ENCODE assay signal across 8 cellular contexts in the genomic region with DNA sequence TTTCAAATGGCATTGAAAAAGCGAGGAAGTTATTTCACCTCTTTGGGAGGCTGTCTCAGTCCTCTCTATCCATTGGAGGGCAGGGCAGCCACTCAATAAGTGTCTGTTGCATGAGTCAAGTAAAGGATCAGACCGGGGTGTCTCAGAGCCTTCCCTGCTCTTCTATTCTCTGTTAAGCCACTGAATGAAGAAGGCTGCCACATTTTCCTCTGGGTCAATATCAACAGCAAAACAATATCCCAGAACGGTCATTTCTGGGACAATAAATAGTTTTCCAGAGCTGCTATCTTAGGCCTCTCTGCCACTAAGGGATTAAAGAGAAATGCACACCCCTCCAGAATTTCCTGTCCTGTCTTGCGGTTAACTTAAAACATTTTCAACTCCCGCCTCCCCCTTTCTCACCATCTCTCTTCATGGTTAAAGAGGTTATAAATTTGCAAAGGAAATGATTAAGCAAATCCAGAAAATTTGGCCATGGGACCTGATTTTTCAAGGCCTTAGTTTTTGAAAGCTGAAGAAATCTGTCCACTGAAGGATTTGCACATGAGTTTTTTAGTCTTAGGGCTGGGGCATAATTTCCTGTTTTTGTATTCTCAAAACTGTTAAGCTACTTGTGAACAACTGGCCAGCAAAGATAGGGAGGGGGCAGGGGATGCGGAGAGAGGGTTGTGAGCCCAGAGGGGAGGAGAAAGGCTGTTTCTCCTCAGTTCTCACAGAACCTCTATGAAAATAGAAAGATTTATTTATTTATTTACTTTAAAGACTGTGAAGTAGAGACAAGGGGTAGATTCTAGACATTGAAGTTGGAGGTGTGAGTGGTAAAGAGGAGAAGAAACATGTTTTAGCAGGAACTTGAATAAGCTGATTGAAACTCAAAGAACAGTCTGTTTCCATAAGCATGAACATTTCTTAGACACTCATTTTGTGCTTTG.
DNase-seq lines count a peak whose midpoint lies in the region; ATAC-seq and TF ChIP-seq lines count a peak whose summit lies in the region.

No MANE protein-coding gene starts in this region.

- no peaks in the 10 kb centered on the region for H3K36me3 ChIP-seq in neural progenitor cell

- H3K9ac ChIP-seq in neural progenitor cell, result no peak overlapping the region

- TF ChIP-seq CTCF in GM12864 (IDR thresholded peaks at IDR 0.05; ENCODE audit: low read depth, low read length, missing control alignments) (no peak), endothelial cell (IDR thresholded peaks at IDR 0.05; ENCODE audit: unreplicated experiment) (no peak), neural progenitor cell (IDR thresholded peaks at IDR 0.05) (no peak)

- peak overlapping the region; percentile 13 for H3K4me3 Mint-ChIP-seq in endothelial cell (ENCODE audit: unreplicated experiment)
- no peak overlapping the region for H3K4me3 Mint-ChIP-seq in neural progenitor cell

- DNase-seq in GM12864 (ENCODE audit: low read depth) (peak; percentile 71), RPMI8226 (peak; percentile 40), endothelial cell (ENCODE audit: low spot score) (peak; percentile 44), neural progenitor cell (ENCODE audit: low spot score) (no peak), NCI-H1417 (lab: John Stamatoyannopoulos, UW) (no peak), NCI-H345 (lab: John Stamatoyannopoulos, UW) (no peak)

- H3K27ac Mint-ChIP-seq in endothelial cell (ENCODE audit: unreplicated experiment) (peak overlapping the region; percentile 98), neural progenitor cell (peak overlapping the region; percentile 65)

- H3K27me3 Mint-ChIP-seq in endothelial cell (ENCODE audit: unreplicated experiment) (peaks cover 1% of the 10 kb centered on the region), neural progenitor cell (ENCODE audit: insufficient read depth, low read depth) (no peaks in the 10 kb centered on the region)

- peaks cover 10% of the 10 kb centered on the region for H3F3A ChIP-seq in neural progenitor cell (ENCODE audit: low read depth)

- peak overlapping the region; percentile 10; the same call in 1 of the 2 replicates for H3K4me3 ChIP-seq in GM12864 (ENCODE audit: low read depth, low read length)
- H3K4me3 ChIP-seq in neural progenitor cell, result no peak overlapping the region

- peaks cover 50% of the 10 kb centered on the region for H3K4me1 Mint-ChIP-seq in endothelial cell (ENCODE audit: unreplicated experiment)
- peaks cover 24% of the 10 kb centered on the region for H3K4me1 Mint-ChIP-seq in neural progenitor cell

- H3K4me1 ChIP-seq in neural progenitor cell, result peaks cover 20% of the 10 kb centered on the region

- no peaks in the 10 kb centered on the region for H3K27me3 ChIP-seq in neural progenitor cell

- H2AFZ ChIP-seq in neural progenitor cell (replicated peaks), result peak overlapping the region; percentile 74

- no peaks in the 10 kb centered on the region for H3K36me3 Mint-ChIP-seq in endothelial cell (ENCODE audit: low read depth, unreplicated experiment)
- H3K36me3 Mint-ChIP-seq in neural progenitor cell, result no peaks in the 10 kb centered on the region

- no peaks in the 10 kb centered on the region for H3K79me2 ChIP-seq in neural progenitor cell (ENCODE audit: low read depth)

- no peaks in the 10 kb centered on the region for H3K9me3 ChIP-seq in neural progenitor cell (ENCODE audit: low read depth)

- H4K20me1 ChIP-seq in neural progenitor cell (ENCODE audit: low read depth), result no peaks in the 10 kb centered on the region

- ATAC-seq in HG02571 (IDR thresholded peaks at IDR 0.05; ENCODE audit: unreplicated experiment) (peak; percentile 35), HG02973 (IDR thresholded peaks at IDR 0.05; ENCODE audit: unreplicated experiment) (no peak)

- H3K9me3 Mint-ChIP-seq in endothelial cell (ENCODE audit: unreplicated experiment) (no peaks in the 10 kb centered on the region), neural progenitor cell (no peaks in the 10 kb centered on the region)

- peak overlapping the region; percentile 28 for H3K4me2 ChIP-seq in neural progenitor cell

- H3K27ac ChIP-seq in neural progenitor cell, result no peak overlapping the region

Comparison
In these comparisons a context has a peak if more than half of its experiments do, and no peak if none do; other contexts are left out.
1. DNase-seq: peak in GM12864 (single experiment), RPMI8226 (single experiment) and endothelial cell (single experiment); none in neural progenitor cell (single experiment), NCI-H1417 (0 of 3) and NCI-H345 (single experiment).